In the genomic region with DNA sequence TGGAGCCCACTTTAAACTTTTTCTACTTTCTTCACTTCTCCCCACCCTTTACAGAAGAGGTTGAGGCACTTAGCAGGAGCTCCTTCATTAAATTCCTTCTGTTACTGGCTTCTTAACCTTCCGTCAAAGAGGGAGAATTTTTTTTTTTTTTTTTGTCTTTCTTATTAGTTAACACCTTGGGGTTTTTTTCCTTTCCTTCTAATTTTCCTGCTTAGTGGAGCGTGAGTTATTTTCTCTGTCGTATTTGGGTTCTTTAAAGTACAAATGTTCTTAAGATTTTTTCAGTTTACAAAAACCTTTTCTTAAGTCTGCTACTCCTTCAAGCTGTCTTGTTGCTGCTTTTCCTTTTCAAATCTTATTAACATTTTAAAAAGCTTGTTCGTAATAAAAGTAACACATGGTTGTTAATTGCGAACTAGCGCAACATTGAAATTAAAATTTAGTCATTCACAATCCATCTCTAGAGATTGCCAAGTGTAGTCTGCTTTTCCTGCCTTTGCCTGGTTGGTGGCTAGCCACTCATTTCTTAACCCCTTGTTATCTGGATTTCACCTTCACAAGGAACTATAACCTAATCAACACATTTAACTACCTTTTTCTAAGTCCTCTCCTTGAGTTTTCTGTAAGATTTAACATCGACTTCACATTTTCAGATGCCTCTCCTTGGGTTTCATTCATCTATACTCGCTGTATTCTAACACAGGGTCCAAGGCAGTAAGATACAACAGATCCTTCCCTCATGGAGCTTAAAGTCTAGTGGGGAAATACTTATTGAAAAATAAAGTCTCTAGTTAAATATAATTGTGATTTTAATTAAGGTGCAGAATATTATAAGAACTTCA, we compare ENCODE assay signal across 8 cellular contexts. TPM values are rescaled to one million over a fixed set of nuclear protein-coding genes. Genes with fewer than 3 reads are reported as not detected.
DNase-seq lines count a peak whose midpoint lies in the region; ATAC-seq and TF ChIP-seq lines count a peak whose summit lies in the region.

No MANE protein-coding gene starts in this region.

- no peak for DNase-seq in activated CD4-positive, alpha-beta T cell treated with anti-CD3 and anti-CD28 coated beads for 36 hours
- no peak for DNase-seq in activated CD4-positive, alpha-beta T cell treated with anti-CD3 and anti-CD28 coated beads for 1 hour
- no peak for DNase-seq in WTC11 (ENCODE audit: low spot score)
- no peak for DNase-seq in medulla oblongata (ENCODE audit: extremely low spot score)
- DNase-seq in activated effector memory CD4-positive, alpha-beta T cell treated with anti-CD3 and anti-CD28 coated beads, Interleukin-2, amount 50 U/mL, for 16 hours: no peak
- DNase-seq in NCI-H2107 treated with DMSO at 0.1 percent for 48 hours (lab: John Stamatoyannopoulos, UW; ENCODE audit: unreplicated experiment): no peak

- POLR2A ChIA-PET in activated CD4-positive, alpha-beta T cell treated with anti-CD3 and anti-CD28 coated beads for 36 hours (lab: Charles Lee): no interaction called here
- POLR2A ChIA-PET in WTC11 (lab: Charles Lee): interaction anchor here (0.7 to 1.5 kb wide), 3 partner anchors 11 to 50 kb away, joined by 3 to 5 read pairs (median 4); no protein-coding TSS in a partner anchor

- no peaks in the 10 kb centered on the region for H3K36me3 ChIP-seq in iPS-15b (ENCODE audit: control insufficient read depth, insufficient read depth, low read length)
- H3K36me3 ChIP-seq in subcutaneous abdominal adipose tissue (ENCODE audit: control insufficient read depth in 5 of 5, insufficient read depth in 5 of 5, low read length in 5 of 5): no peaks in the 10 kb centered on the region

- H3K27me3 Mint-ChIP-seq in activated CD4-positive, alpha-beta T cell treated with anti-CD3 and anti-CD28 coated beads for 36 hours: peaks cover 30% of the 10 kb centered on the region
- H3K27me3 Mint-ChIP-seq in WTC11 (ENCODE audit: low read depth): no peaks in the 10 kb centered on the region

- no peak overlapping the region for H3K27ac Mint-ChIP-seq in activated CD4-positive, alpha-beta T cell treated with anti-CD3 and anti-CD28 coated beads for 36 hours
- peak overlapping the region; percentile 86 for H3K27ac Mint-ChIP-seq in WTC11

- peak overlapping the region; percentile 90 for H3K27ac ChIP-seq in subcutaneous abdominal adipose tissue (ENCODE audit: low read depth, low read length)

- CTCF ChIA-PET in activated CD4-positive, alpha-beta T cell treated with anti-CD3 and anti-CD28 coated beads for 36 hours (lab: Charles Lee): interaction anchor here (0.7 to 2.4 kb wide), 4 partner anchors 12 to 143 kb away, joined by 3 to 5 read pairs (median 4); no protein-coding TSS in a partner anchor
- CTCF ChIA-PET in WTC11 (lab: Charles Lee): interaction anchor here (0.5 to 1.9 kb wide), 6 partner anchors 17 to 140 kb away, joined by 3 to 11 read pairs (median 4); no protein-coding TSS in a partner anchor

- H3K36me3 Mint-ChIP-seq in activated CD4-positive, alpha-beta T cell treated with anti-CD3 and anti-CD28 coated beads for 36 hours (ENCODE audit: low read depth): peaks cover 3% of the 10 kb centered on the region
- H3K36me3 Mint-ChIP-seq in WTC11: peaks cover 10% of the 10 kb centered on the region

- peaks cover 32% of the 10 kb centered on the region for H3K4me1 Mint-ChIP-seq in activated CD4-positive, alpha-beta T cell treated with anti-CD3 and anti-CD28 coated beads for 36 hours
- peaks cover 53% of the 10 kb centered on the region for H3K4me1 Mint-ChIP-seq in WTC11

- ATAC-seq in activated CD4-positive, alpha-beta T cell treated with anti-CD3 and anti-CD28 coated beads for 36 hours: no peak
- ATAC-seq in WTC11: no peak

- H3K9me3 Mint-ChIP-seq in activated CD4-positive, alpha-beta T cell treated with anti-CD3 and anti-CD28 coated beads for 36 hours (ENCODE audit: low read depth): no peaks in the 10 kb centered on the region
- H3K9me3 Mint-ChIP-seq in WTC11: no peaks in the 10 kb centered on the region

- H3K9ac ChIP-seq in iPS-15b (ENCODE audit: low read depth, low read length): peak overlapping the region; percentile 90
- H3K9ac ChIP-seq in subcutaneous abdominal adipose tissue (ENCODE audit: low read length in 5 of 5): peak overlapping the region in 4 of 5 donors; percentile 62 to 91 (median 84)

- H3K27me3 ChIP-seq in iPS-15b (ENCODE audit: control insufficient read depth, insufficient read depth, low read length): no peaks in the 10 kb centered on the region
- H3K27me3 ChIP-seq in subcutaneous abdominal adipose tissue (ENCODE audit: control insufficient read depth in 5 of 5, insufficient read depth in 4 of 5, low read length in 5 of 5): peaks cover 0 to 5% (median 0%) of the 10 kb centered on the region in 5 donors

- peak overlapping the region; percentile 85 for H3K4me3 Mint-ChIP-seq in activated CD4-positive, alpha-beta T cell treated with anti-CD3 and anti-CD28 coated beads for 36 hours
- peak overlapping the region; percentile 86 for H3K4me3 Mint-ChIP-seq in WTC11

- no peaks in the 10 kb centered on the region for H3K9me3 ChIP-seq in iPS-15b (ENCODE audit: control insufficient read depth, insufficient read depth, low read length)
- no peaks in the 10 kb centered on the region for H3K9me3 ChIP-seq in subcutaneous abdominal adipose tissue (ENCODE audit: control insufficient read depth in 5 of 5, low read length in 5 of 5)

- peak overlapping the region; percentile 88 for H3K4me3 ChIP-seq in iPS-15b (ENCODE audit: low read depth, low read length)
- peak overlapping the region; percentile 62 to 88 (median 72) for H3K4me3 ChIP-seq in subcutaneous abdominal adipose tissue (ENCODE audit: low read depth in 1 of 5, low read length in 5 of 5)

- intact Hi-C loops in activated CD4-positive, alpha-beta T cell treated with anti-CD3 and anti-CD28 coated beads for 36 hours (cut with DNase I, micrococcal nuclease): loop anchor here (5.0 kb wide), 2 partner anchors 339 to 744 kb away; a partner anchor contains a TSS

- TF ChIP-seq CTCF in WTC11 (IDR thresholded peaks at IDR 0.05): no peak

- H3K4me1 ChIP-seq in iPS-15b (ENCODE audit: control insufficient read depth, insufficient read depth, low read length) (peaks cover 17% of the 10 kb centered on the region), subcutaneous abdominal adipose tissue (ENCODE audit: control insufficient read depth in 5 of 5, insufficient read depth in 5 of 5, low read length in 5 of 5) (peaks cover 2 to 44% (median 34%) of the 10 kb centered on the region in 5 donors)

TF ChIP-seq in WTC11, 78 proteins besides CTCF, POLR2A, EP300 and RAD21 (continues in another document):
- TF ChIP-seq ZNF219 (CRISPR knock-in tag; IDR thresholded peaks at IDR 0.05; ENCODE audit: borderline replicate concordance) (no peak), KAT7 (CRISPR knock-in tag; IDR thresholded peaks at IDR 0.05; ENCODE audit: borderline replicate concordance) (no peak), ZNF671 (CRISPR knock-in tag; IDR thresholded peaks at IDR 0.05) (no peak), CREB1 (CRISPR knock-in tag; IDR thresholded peaks at IDR 0.05) (no peak), FOXK1 (CRISPR knock-in tag; IDR thresholded peaks at IDR 0.05) (no peak), TCF7 (CRISPR knock-in tag; IDR thresholded peaks at IDR 0.05; ENCODE audit: low read depth) (no peak), ZNF232 (CRISPR knock-in tag; IDR thresholded peaks at IDR 0.05) (no peak)
- TF ChIP-seq, protein P1, sequence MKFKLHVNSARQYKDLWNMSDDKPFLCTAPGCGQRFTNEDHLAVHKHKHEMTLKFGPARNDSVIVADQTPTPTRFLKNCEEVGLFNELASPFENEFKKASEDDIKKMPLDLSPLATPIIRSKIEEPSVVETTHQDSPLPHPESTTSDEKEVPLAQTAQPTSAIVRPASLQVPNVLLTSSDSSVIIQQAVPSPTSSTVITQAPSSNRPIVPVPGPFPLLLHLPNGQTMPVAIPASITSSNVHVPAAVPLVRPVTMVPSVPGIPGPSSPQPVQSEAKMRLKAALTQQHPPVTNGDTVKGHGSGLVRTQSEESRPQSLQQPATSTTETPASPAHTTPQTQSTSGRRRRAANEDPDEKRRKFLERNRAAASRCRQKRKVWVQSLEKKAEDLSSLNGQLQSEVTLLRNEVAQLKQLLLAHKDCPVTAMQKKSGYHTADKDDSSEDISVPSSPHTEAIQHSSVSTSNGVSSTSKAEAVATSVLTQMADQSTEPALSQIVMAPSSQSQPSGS (CRISPR knock-in tag; IDR thresholded peaks at IDR 0.05; ENCODE audit: borderline replicate concordance, low read depth): no peak
- TF ChIP-seq, protein P2, sequence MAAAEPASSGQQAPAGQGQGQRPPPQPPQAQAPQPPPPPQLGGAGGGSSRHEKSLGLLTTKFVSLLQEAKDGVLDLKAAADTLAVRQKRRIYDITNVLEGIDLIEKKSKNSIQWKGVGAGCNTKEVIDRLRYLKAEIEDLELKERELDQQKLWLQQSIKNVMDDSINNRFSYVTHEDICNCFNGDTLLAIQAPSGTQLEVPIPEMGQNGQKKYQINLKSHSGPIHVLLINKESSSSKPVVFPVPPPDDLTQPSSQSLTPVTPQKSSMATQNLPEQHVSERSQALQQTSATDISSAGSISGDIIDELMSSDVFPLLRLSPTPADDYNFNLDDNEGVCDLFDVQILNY (CRISPR knock-in tag; IDR thresholded peaks at IDR 0.05): no peak
- TF ChIP-seq, protein P3, sequence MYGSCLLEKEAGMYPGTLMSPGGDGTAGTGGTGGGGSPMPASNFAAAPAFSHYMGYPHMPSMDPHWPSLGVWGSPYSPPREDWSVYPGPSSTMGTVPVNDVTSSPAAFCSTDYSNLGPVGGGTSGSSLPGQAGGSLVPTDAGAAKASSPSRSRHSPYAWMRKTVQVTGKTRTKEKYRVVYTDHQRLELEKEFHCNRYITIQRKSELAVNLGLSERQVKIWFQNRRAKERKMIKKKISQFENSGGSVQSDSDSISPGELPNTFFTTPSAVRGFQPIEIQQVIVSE (CRISPR knock-in tag; IDR thresholded peaks at IDR 0.05; ENCODE audit: borderline replicate concordance): no peak
- TF ChIP-seq, protein P4, sequence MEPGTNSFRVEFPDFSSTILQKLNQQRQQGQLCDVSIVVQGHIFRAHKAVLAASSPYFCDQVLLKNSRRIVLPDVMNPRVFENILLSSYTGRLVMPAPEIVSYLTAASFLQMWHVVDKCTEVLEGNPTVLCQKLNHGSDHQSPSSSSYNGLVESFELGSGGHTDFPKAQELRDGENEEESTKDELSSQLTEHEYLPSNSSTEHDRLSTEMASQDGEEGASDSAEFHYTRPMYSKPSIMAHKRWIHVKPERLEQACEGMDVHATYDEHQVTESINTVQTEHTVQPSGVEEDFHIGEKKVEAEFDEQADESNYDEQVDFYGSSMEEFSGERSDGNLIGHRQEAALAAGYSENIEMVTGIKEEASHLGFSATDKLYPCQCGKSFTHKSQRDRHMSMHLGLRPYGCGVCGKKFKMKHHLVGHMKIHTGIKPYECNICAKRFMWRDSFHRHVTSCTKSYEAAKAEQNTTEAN (CRISPR knock-in tag; IDR thresholded peaks at IDR 0.05): no peak

RNA-seq across cellular contexts. Expression of a gene that starts 2.0 kb away (rescaled TPM):
- 1 to 10 TPM; 8.7 to 9.0 TPM for total RNA-seq in activated CD4-positive, alpha-beta T cell treated with anti-CD3 and anti-CD28 coated beads for 36 hours
- total RNA-seq in WTC11 (2021): 99.7 to 107 TPM (median 104 TPM) in 3 replicates

Comparison
In these comparisons a context has a peak if more than half of its experiments do, and no peak if none do; other contexts are left out.
1. RNA of a gene that starts 2.0 kb away (total RNA-seq): 99.7 to 107 TPM in WTC11; 8.7 to 9.0 TPM in activated CD4-positive, alpha-beta T cell treated with anti-CD3 and anti-CD28 coated beads for 36 hours; every median in the first group is over 10 times any median in the second.